In the genomic region with DNA sequence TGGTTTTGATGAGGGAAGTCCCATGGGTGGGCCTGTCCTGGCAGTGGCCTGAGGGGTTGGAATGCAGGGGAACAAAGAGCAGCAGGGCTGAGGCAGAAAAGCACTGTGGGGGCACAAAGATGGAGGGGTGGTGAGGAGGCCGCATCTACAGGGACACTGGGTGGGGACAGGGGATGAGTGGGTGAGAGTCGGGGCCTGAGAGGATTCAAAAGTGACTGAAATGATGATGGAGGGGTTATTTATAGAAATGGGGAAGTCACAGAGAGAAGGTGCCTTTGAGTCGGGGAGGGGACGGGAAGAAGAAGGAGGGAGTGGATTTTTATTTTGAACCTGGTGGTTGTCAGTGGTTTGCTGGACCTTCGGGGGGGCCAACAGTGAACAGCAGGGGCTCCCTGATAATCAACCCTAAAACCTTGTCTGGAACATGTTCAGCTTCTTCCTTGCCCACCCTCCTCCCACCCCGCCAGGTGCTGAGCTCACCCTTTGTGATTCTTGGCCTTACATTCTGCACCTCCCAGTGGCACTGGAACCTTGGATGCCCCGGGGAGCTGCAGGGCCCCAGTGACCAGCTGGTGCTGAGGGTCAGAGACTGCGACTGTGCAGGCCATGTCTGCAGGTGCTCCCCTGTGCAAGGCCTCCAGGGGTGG, we compare ENCODE assay signal across 11 cellular contexts. TPM values are rescaled to one million over a fixed set of nuclear protein-coding genes. Genes with fewer than 3 reads are reported as not detected.
DNase-seq lines count a peak whose midpoint lies in the region; ATAC-seq, FAIRE-seq and TF ChIP-seq lines count a peak whose summit lies in the region.
"Had no signal": no experiment of that assay in that cellular context is flagged by ENCODE, and none has a peak within 500 bp of the region (broad histone marks: within the 10 kb centered on the region; RNA-seq: fewer than 3 reads in every experiment).

No MANE protein-coding gene starts in this region.

- no peak overlapping the region for H3K9ac ChIP-seq in GM23248

- H3K4me2 ChIP-seq in A549 (no peak overlapping the region), GM23248 (ENCODE audit: unreplicated experiment) (no peak overlapping the region)

- 72% methylated on average over 8 of the region's 8 CpGs for WGBS in A549 (ENCODE audit: missing lambda C conversion rate)
- 98% methylated on average over 7 to 8 of the region's 8 CpGs for WGBS in GM23248 (ENCODE audit: low coverage in 1 of 2, low lambda C conversion rate in 2 of 2, missing lambda C conversion rate in 2 of 2), 2 experiments

- H4K20me1 ChIP-seq in GM23248 (ENCODE audit: insufficient read depth), result no peaks in the 10 kb centered on the region

- TF ChIP-seq RAD21 in A549 (conservative IDR thresholded peaks at IDR 0.05 in 1 of 2, IDR thresholded peaks at IDR 0.05 in 1 of 2), result no peak

- no peak for TF ChIP-seq POLR2A in A549 (IDR thresholded peaks at IDR 0.05; ENCODE audit: low read length)

- CTCF ChIA-PET in A549 (lab: Yijun Ruan, JAX), result interaction anchor here (0.7 to 15.4 kb wide), 3 partner anchors 11 to 485 kb away, joined by 3 to 774 read pairs (median 27); a partner anchor contains a TSS

- POLR2A ChIA-PET in A549 (lab: Yijun Ruan, JAX), result interaction anchor here (1.0 kb wide), 1 partner anchor 26 kb away, joined by 3 read pairs; no protein-coding TSS in a partner anchor

- no peaks in the 10 kb centered on the region for H3K79me2 ChIP-seq in GM23248 (ENCODE audit: insufficient read depth)

- TF ChIP-seq CTCF in A549 (IDR thresholded peaks at IDR 0.05), result no peak
- TF ChIP-seq CTCF in foreskin fibroblast (IDR thresholded peaks at IDR 0.05; ENCODE audit: low read depth, low read length), result no peak

- H3K4me1 ChIP-seq in A549 (peaks cover 86% of the 10 kb centered on the region), GM23248 (ENCODE audit: insufficient read depth) (peaks cover 21% of the 10 kb centered on the region)

- DNase-seq in A549 (ENCODE audit: low read depth in 1 of 2, low spot score in 1 of 2), result no peak
- peak; percentile 92 for DNase-seq in RPMI8226
- DNase-seq in foreskin fibroblast, result no peak
- no peak for DNase-seq in NCI-H1436 treated with DMSO at 0.1 percent for 48 hours (lab: John Stamatoyannopoulos, UW)
- no peak for DNase-seq in GM23248
- no peak for DNase-seq in DMS153 (lab: John Stamatoyannopoulos, UW)
- DNase-seq: NCI-H1048 had no signal

- in situ Hi-C loops in GM23248 (cut with MboI), result no loop called here

- peaks cover 17% of the 10 kb centered on the region for H3F3A ChIP-seq in GM23248 (ENCODE audit: insufficient read depth)

- no peak for FAIRE-seq in A549 (lab: Jason Lieb, UNC)

- no peak overlapping the region for H2AFZ ChIP-seq in GM23248

- H3K9me3 ChIP-seq in A549, result no peaks in the 10 kb centered on the region
- H3K9me3 ChIP-seq in GM23248 (ENCODE audit: low read depth), result no peaks in the 10 kb centered on the region
- H3K9me3 ChIP-seq: SJSA1 had no signal

- H3K27ac ChIP-seq in A549 (peak overlapping the region; percentile 8 to 90; a peak in 4 of 6 replicates), GM23248 (no peak overlapping the region)
- H3K27ac ChIP-seq: dorsolateral prefrontal cortex, SJSA1 had no signal

- no peaks in the 10 kb centered on the region for H3K36me3 ChIP-seq in GM23248 (ENCODE audit: low read depth)
- H3K36me3 ChIP-seq: SJSA1 had no signal

- H3K4me3 ChIP-seq in A549, result no peak overlapping the region
- no peak overlapping the region for H3K4me3 ChIP-seq in foreskin fibroblast (ENCODE audit: low read depth in 1 of 2, low read length in 2 of 2)
- H3K4me3 ChIP-seq in GM23248, result no peak overlapping the region
- H3K4me3 ChIP-seq: dorsolateral prefrontal cortex, SJSA1 had no signal

- H3K9me2 ChIP-seq in GM23248 (ENCODE audit: insufficient read depth), result no peaks in the 10 kb centered on the region

- no peaks in the 10 kb centered on the region for H3K27me3 ChIP-seq in GM23248 (replicated peaks; ENCODE audit: insufficient read depth)
- H3K27me3 ChIP-seq: dorsolateral prefrontal cortex, SJSA1 had no signal

- TF ChIP-seq EP300 in A549 (IDR thresholded peaks at IDR 0.05), result no peak

- no peak for ATAC-seq in A549
- peak; percentile 25 for ATAC-seq in GM18867 (IDR thresholded peaks at IDR 0.05; ENCODE audit: unreplicated experiment)
- ATAC-seq in HG02884 (IDR thresholded peaks at IDR 0.05; ENCODE audit: unreplicated experiment), result peak; percentile 31

TF ChIP-seq in A549, 52 proteins besides CTCF, POLR2A, EP300 and RAD21:
- TF ChIP-seq SMC3 (IDR thresholded peaks at IDR 0.05) (no peak), CHD4 (IDR thresholded peaks at IDR 0.05; ENCODE audit: borderline replicate concordance) (no peak), HOXA7 (CRISPR knock-in tag; IDR thresholded peaks at IDR 0.05) (no peak), HOXB5 (CRISPR knock-in tag; IDR thresholded peaks at IDR 0.05) (no peak), MAZ (IDR thresholded peaks at IDR 0.05; ENCODE audit: borderline replicate concordance, low read depth, low read length) (no peak), RARB (CRISPR knock-in tag; IDR thresholded peaks at IDR 0.05) (no peak)
- TF ChIP-seq, protein P1, sequence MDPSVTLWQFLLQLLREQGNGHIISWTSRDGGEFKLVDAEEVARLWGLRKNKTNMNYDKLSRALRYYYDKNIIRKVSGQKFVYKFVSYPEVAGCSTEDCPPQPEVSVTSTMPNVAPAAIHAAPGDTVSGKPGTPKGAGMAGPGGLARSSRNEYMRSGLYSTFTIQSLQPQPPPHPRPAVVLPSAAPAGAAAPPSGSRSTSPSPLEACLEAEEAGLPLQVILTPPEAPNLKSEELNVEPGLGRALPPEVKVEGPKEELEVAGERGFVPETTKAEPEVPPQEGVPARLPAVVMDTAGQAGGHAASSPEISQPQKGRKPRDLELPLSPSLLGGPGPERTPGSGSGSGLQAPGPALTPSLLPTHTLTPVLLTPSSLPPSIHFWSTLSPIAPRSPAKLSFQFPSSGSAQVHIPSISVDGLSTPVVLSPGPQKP (IDR thresholded peaks at IDR 0.05; ENCODE audit: low read depth, low read length), result no peak
TF ChIP-seq in A549: peak in this region for 0.

RNA-seq across cellular contexts. Expression of a gene that starts 42.9 kb away (rescaled TPM):
- polyA plus RNA-seq in A549 (2011; rRNA removed) (21.2 and 26.8 TPM in 2 replicates), A549 (2017; fragmentation: RNase III; extraction: RNeasy Plus Mini Kit Qiagen cat#74134 plus additional on column Dnase treatment) (40.2 to 43.4 TPM (median 40.5 TPM) in 3 replicates), GM23248 (2016; fragmentation: Nextera tagmentation; extraction: Ambion mirVana) (8.1 and 10.8 TPM in 2 replicates)
- 26.3 and 34.1 TPM in 2 replicates for polyA plus RNA-seq in A549 (2012; cell fraction: cytosol; rRNA removed)
- polyA plus RNA-seq in A549 (2012; cell fraction: nucleus; rRNA removed), result 60.6 and 73.2 TPM in 2 replicates
- 20.8 and 29.5 TPM in 2 replicates for polyA minus RNA-seq in A549 (2011; rRNA and poly(A)+ RNA removed)
- total RNA-seq in GM23248 (2014; rRNA removed; shearing (Covaris generic)), result 33.6 and 38.5 TPM in 2 replicates

Comparison
In these comparisons a context has a peak if more than half of its experiments do, and no peak if none do; other contexts are left out.
1. ATAC-seq: peak in GM18867 (single experiment) and HG02884 (single experiment); none in A549 (0 of 2).